Comparison of ENCODE assay signal across 1 cellular context in the genomic region with DNA sequence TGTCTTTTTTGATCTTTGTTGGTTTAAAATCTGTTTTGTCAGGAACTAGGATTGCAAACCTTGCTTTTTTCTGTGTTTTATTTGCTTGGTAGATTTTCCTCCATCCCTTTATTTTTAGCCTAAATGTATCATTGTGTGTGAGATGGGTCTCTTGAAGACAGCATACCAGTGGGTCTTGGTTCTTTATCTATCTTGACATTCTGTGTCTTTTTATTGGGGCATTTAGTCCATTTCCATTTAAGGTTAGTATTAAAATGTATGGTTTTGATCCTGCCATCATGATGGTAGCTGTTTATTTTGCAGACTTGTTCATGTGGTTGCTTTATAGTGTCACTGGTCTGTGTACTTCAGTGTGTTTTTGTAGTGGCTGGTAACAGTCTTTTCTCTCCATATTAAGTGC.
"Had no signal": no experiment of that assay in that cellular context is flagged by ENCODE, and none has a peak within 500 bp of the region (broad histone marks: within the 10 kb centered on the region; RNA-seq: fewer than 3 reads in every experiment).

No MANE protein-coding gene starts in this region.

- ATAC-seq: GM12878 had no signal

- H3K4me3 ChIP-seq: GM12878 had no signal
